ENCODE assay signal across 25 cellular contexts in genomic region chr20:23227976-23228375, GRCh38.
DNase-seq lines count a peak whose midpoint lies in the region; ATAC-seq and TF ChIP-seq lines count a peak whose summit lies in the region.
"Had no signal": no experiment of that assay in that cellular context is flagged by ENCODE, and none has a peak within 500 bp of the region (broad histone marks: within the 10 kb centered on the region; RNA-seq: fewer than 3 reads in every experiment).

No MANE protein-coding gene starts in this region.

- H3K23ac ChIP-seq in mesenchymal stem cell (ENCODE audit: low read length in 2 of 2) = no peak overlapping the region

- H3K4me3 ChIP-seq in HCT116 (replicated peaks in 1 of 2; ENCODE audit: low read depth in 1 of 2, low read length in 2 of 2) (no peak overlapping the region), SJSA1 (no peak overlapping the region), mesenchymal stem cell (ENCODE audit: insufficient read depth in 1 of 2, low read depth in 1 of 2, low read length in 2 of 2) (no peak overlapping the region)
- H3K4me3 ChIP-seq: GM12878 had no signal

- no peaks in the 10 kb centered on the region for H4K20me1 ChIP-seq in HCT116 (ENCODE audit: insufficient read depth)

- peaks cover 5 to 9% of the 10 kb centered on the region in 2 donors for H3K27me3 Mint-ChIP-seq in T-cell

- H3K36me3 ChIP-seq in HCT116 (ENCODE audit: control insufficient read depth in 1 of 2, insufficient read depth in 2 of 2, low read length in 2 of 2) (no peaks in the 10 kb centered on the region), SJSA1 (no peaks in the 10 kb centered on the region), mesenchymal stem cell (ENCODE audit: control insufficient read depth in 1 of 2, insufficient read depth in 2 of 2, low read depth in 1 of 2, low read length in 2 of 2) (no peaks in the 10 kb centered on the region)

- no peak overlapping the region for H3K27ac Mint-ChIP-seq in T-cell
- H3K27ac Mint-ChIP-seq: CD4-positive, alpha-beta T cell; HFFc6 had no signal

- no peaks in the 10 kb centered on the region for H3K9me2 ChIP-seq in HCT116 (ENCODE audit: insufficient read depth)

- H2BK15ac ChIP-seq in mesenchymal stem cell (ENCODE audit: low read depth, poor library complexity, severe bottlenecking) = no peak overlapping the region

- no peaks in the 10 kb centered on the region; a peak in 1 of 4 replicates for H3K9me3 ChIP-seq in HCT116 (ENCODE audit: control insufficient read depth in 1 of 2, insufficient read depth in 1 of 2, low read depth in 1 of 2, low read length in 2 of 2)
- H3K9me3 ChIP-seq in SJSA1 (replicated peaks) = peaks cover 9% of the 10 kb centered on the region
- H3K9me3 ChIP-seq in mesenchymal stem cell (ENCODE audit: control insufficient read depth, low read length) = peaks cover 16% of the 10 kb centered on the region

- no peak overlapping the region for H2BK5ac ChIP-seq in mesenchymal stem cell (ENCODE audit: low read depth, low read length, poor library complexity, severe bottlenecking)

- no peak overlapping the region for H3K27ac ChIP-seq in HCT116 (ENCODE audit: low read depth, low read length)
- peak overlapping the region; percentile 84 for H3K27ac ChIP-seq in SJSA1
- no peak overlapping the region for H3K27ac ChIP-seq in mesenchymal stem cell (ENCODE audit: low read length, poor library complexity, severe bottlenecking)
- H3K27ac ChIP-seq: HL-60, KMS-11 had no signal

- H4K91ac ChIP-seq in mesenchymal stem cell (ENCODE audit: low read length) = no peak overlapping the region

- TF ChIP-seq CTCF in HCT116 (IDR thresholded peaks at IDR 0.05 in 2 of 3, conservative IDR thresholded peaks at IDR 0.05 in 1 of 3; ENCODE audit: borderline replicate concordance in 1 of 3, insufficient read depth in 1 of 3, low read depth in 2 of 3, low read length in 2 of 3) = no peak

- no peaks in the 10 kb centered on the region for H3K79me1 ChIP-seq in mesenchymal stem cell (replicated peaks; ENCODE audit: low read length, poor library complexity, severe bottlenecking)

- H3K14ac ChIP-seq in mesenchymal stem cell (ENCODE audit: low read length in 2 of 2) = no peak overlapping the region

- DNase-seq in HCT116 (ENCODE audit: low read depth, low spot score) (no peak), SJSA1 (ENCODE audit: low read depth in 1 of 2, low spot score in 2 of 2) (peak; percentile 56 to 73), mesenchymal stem cell (peak; percentile 28), ureter (ENCODE audit: low spot score) (peak; percentile 46), T-cell (no peak), putamen (ENCODE audit: low spot score) (no peak)
- DNase-seq: CD4-positive, alpha-beta T cell; COR-L47; DMS 273 treated with DMSO at 0.1 percent for 48 hours; DMS79 treated with DMSO at 0.1 percent for 48 hours; H7; HFFc6; MV-4-11; NCI-H1105 treated with DMSO at 0.1 percent for 48 hours; NCI-H2029 treated with DMSO at 0.1 percent for 48 hours; NCI-H226; NCI-H510A treated with DMSO at 0.1 percent for 48 hours; NCI-H748 treated with DMSO at 0.1 percent for 48 hours; NK-92 treated with Interleukin-12 subunit alpha and Interleukin-12 subunit beta, amount 100 ng/mL, for 24 hours; SW 1271 had no signal

- 97% methylated on average over 7 of the region's 7 CpGs for WGBS in mesenchymal stem cell

- H2BK120ac ChIP-seq in mesenchymal stem cell (ENCODE audit: low read depth, low read length) = no peak overlapping the region

- POLR2A ChIA-PET in HCT116 (lab: Charles Lee) (no interaction called here), T-cell (lab: Charles Lee) (no interaction called here)

- no TSS peak for BruUV-seq in HCT116 (replicated peaks; lab: Mats Ljungman, UMichigan)

- H2BK12ac ChIP-seq in mesenchymal stem cell (ENCODE audit: low read length in 2 of 2) = peak overlapping the region; percentile 29 to 75

- no peak overlapping the region for H3K9ac ChIP-seq in HCT116 (ENCODE audit: low read length)
- no peak overlapping the region for H3K9ac ChIP-seq in mesenchymal stem cell (ENCODE audit: low read length)
- H3K9ac ChIP-seq: KMS-11 had no signal

- H2AFZ ChIP-seq in HCT116 (ENCODE audit: low read depth, low read length, poor library complexity, severe bottlenecking) (no peak overlapping the region), mesenchymal stem cell (ENCODE audit: low read depth, low read length) (no peak overlapping the region)

- RAD21 ChIA-PET in HCT116 (lab: Charles Lee; ENCODE audit: low non-redundant PET in 1 of 2, low total read pairs in 2 of 2, uncharacterized antibody in 2 of 2, unreplicated experiment in 2 of 2) = no interaction called here

- H3K36me3 Mint-ChIP-seq in T-cell = no peaks in the 10 kb centered on the region

- H3K9me3 Mint-ChIP-seq in T-cell = peaks cover 0 to 17% (median 7%) of the 10 kb centered on the region in 3 donors
- H3K9me3 Mint-ChIP-seq: CD4-positive, alpha-beta T cell had no signal

- no peak overlapping the region for H4K8ac ChIP-seq in mesenchymal stem cell (ENCODE audit: low read length)

- ATAC-seq in HCT116 = no peak
- ATAC-seq in T-cell (replicated peaks in 1 of 4) = no peak
- no peak for ATAC-seq in HG02588 (IDR thresholded peaks at IDR 0.05; ENCODE audit: unreplicated experiment)
- ATAC-seq: GM12878, Panc1 had no signal

- H3K4ac ChIP-seq in mesenchymal stem cell (ENCODE audit: low read depth in 1 of 2, low read length in 2 of 2) = no peak overlapping the region

- H3K4me1 Mint-ChIP-seq in T-cell = no peaks in the 10 kb centered on the region

- no peak for TF ChIP-seq POLR2A in HCT116 (IDR thresholded peaks at IDR 0.05; ENCODE audit: borderline replicate concordance, extremely low read depth, insufficient read depth, insufficient read length)

- no peak overlapping the region for H2AK5ac ChIP-seq in mesenchymal stem cell (ENCODE audit: low read length, severe bottlenecking)

- H3K4me2 ChIP-seq in HCT116 (ENCODE audit: low read length) (peak overlapping the region; percentile 13; the same call in 1 of the 2 replicates), mesenchymal stem cell (ENCODE audit: low read length, poor library complexity, severe bottlenecking) (no peak overlapping the region)
- H3K4me2 ChIP-seq: KMS-11 had no signal

- no peak overlapping the region for H3K4me3 Mint-ChIP-seq in T-cell
- H3K4me3 Mint-ChIP-seq: CD4-positive, alpha-beta T cell; HFFc6 had no signal

- TF ChIP-seq RAD21 in HCT116 (IDR thresholded peaks at IDR 0.05; ENCODE audit: low read depth) = no peak

- H3K27me3 ChIP-seq in HCT116 (ENCODE audit: insufficient read depth, low read length) = peaks cover 2% of the 10 kb centered on the region; the same call in 1 of the 2 replicates
- H3K27me3 ChIP-seq in SJSA1 (replicated peaks) = no peaks in the 10 kb centered on the region
- no peaks in the 10 kb centered on the region for H3K27me3 ChIP-seq in mesenchymal stem cell (ENCODE audit: control insufficient read depth in 1 of 2, insufficient read depth in 1 of 2, low read length in 2 of 2)

- CTCF ChIA-PET in HCT116 (lab: Charles Lee) = no interaction called here
- CTCF ChIA-PET in T-cell (lab: Charles Lee) = no interaction called here

- intact Hi-C loops in HCT116 (cut with micrococcal nuclease) = no loop called here

- H3K4me1 ChIP-seq in HCT116 (ENCODE audit: control insufficient read depth in 1 of 2, insufficient read depth in 2 of 2, low read length in 2 of 2) (peaks cover 2 to 25% of the 10 kb centered on the region in 2 experiments; a peak in 2 of 4 replicates), SJSA1 (replicated peaks) (peaks cover 69% of the 10 kb centered on the region), mesenchymal stem cell (ENCODE audit: control insufficient read depth, insufficient read depth, low read depth, low read length) (peaks cover 5% of the 10 kb centered on the region)

- H3K18ac ChIP-seq in mesenchymal stem cell (ENCODE audit: low read depth in 1 of 2, low read length in 2 of 2) = peak overlapping the region; percentile 23 to 93

- H3K79me2 ChIP-seq in HCT116 (ENCODE audit: insufficient read depth, low read length) = no peaks in the 10 kb centered on the region

TF ChIP-seq in HCT116, 20 proteins besides CTCF, POLR2A, EP300 and RAD21:
- TF ChIP-seq ZFX (IDR thresholded peaks at IDR 0.05) (no peak), EGR1 (IDR thresholded peaks at IDR 0.05; ENCODE audit: low read depth) (no peak), ZBTB33 (IDR thresholded peaks at IDR 0.05; ENCODE audit: extremely low read depth, insufficient replicate concordance, low read length) (no peak), MAX (IDR thresholded peaks at IDR 0.05) (no peak), JUND (IDR thresholded peaks at IDR 0.05) (no peak), POLR2AphosphoS5 (IDR thresholded peaks at IDR 0.05; ENCODE audit: low read depth, low read length) (no peak), ZNF274 (IDR thresholded peaks at IDR 0.05; ENCODE audit: low read depth, low read length) (no peak), FOSL1 (IDR thresholded peaks at IDR 0.05; ENCODE audit: low read depth) (no peak), SIN3A (IDR thresholded peaks at IDR 0.05; ENCODE audit: low read depth) (no peak)

Comparison
In these comparisons a context has a peak if more than half of its experiments do, and no peak if none do; other contexts are left out.
1. DNase-seq: peak in SJSA1 (2 of 2), mesenchymal stem cell (single experiment) and ureter (single experiment); none in HCT116 (single experiment), T-cell (0 of 34) and putamen (single experiment).